7 cellular contexts compared by ENCODE assay signal in genomic region chr15:30625436-30626193, GRCh38.
DNase-seq lines count a peak whose midpoint lies in the region; ATAC-seq, FAIRE-seq and TF ChIP-seq lines count a peak whose summit lies in the region.
"Not testable (repeated sequence)": the region's sequence is repeated elsewhere in the genome, so short reads cannot be mapped to it uniquely, and the experiment has no call there.

ARHGAP11B (plus strand) TSS chr15:30626128.

- not testable (repeated sequence) for TF ChIP-seq POLR2A in NB4 (IDR thresholded peaks at IDR 0.05; ENCODE audit: extremely low read depth, insufficient read length)
- TF ChIP-seq POLR2A in HepG2 (IDR thresholded peaks at IDR 0.05; ENCODE audit: insufficient read depth in 1 of 2, low read depth in 2 of 2, low read length in 2 of 2) = 0 out of 4 replicates have a peak, but pooled peaks of 1 of the 2 experiments have one; percentile 35

- H3K27me3 Mint-ChIP-seq in endodermal cell (ENCODE audit: insufficient read depth) = not testable (repeated sequence)

- ATAC-seq in GM18508 (IDR thresholded peaks at IDR 0.05; ENCODE audit: insufficient read depth, unreplicated experiment) (peak; percentile 72), HG02763 (IDR thresholded peaks at IDR 0.05; ENCODE audit: unreplicated experiment) (peak; percentile 96), HepG2 (peak; percentile 95)

- DNase-seq in NB4 (ENCODE audit: low read depth) (peak; percentile 97), activated T-cell treated with anti-CD3 and anti-CD28 coated beads for 4 hours (peak; percentile 93), endodermal cell (peak; percentile 97), HepG2 (ENCODE audit: low spot score) (peak; percentile 92)
- peak; percentile 90 for DNase-seq in stimulated activated CD4-positive, alpha-beta T cell treated with anti-CD3 and anti-CD28 coated beads, Interleukin-12 subunit alpha, Interleukin-12 subunit beta, amount 100 ng/mL, for 4 hours

- H3K4me1 Mint-ChIP-seq in endodermal cell = not testable (repeated sequence)

- not testable (repeated sequence) for H3K9me3 ChIP-seq in endodermal cell (ENCODE audit: control insufficient read depth, low read length); HepG2 (ENCODE audit: low read length)

- 0% methylated on average over 8 to 32 of the region's 35 CpGs for WGBS in endodermal cell (ENCODE audit: insufficient coverage in 1 of 2, insufficient read length in 1 of 2), 2 experiments
- WGBS in HepG2 (ENCODE audit: low lambda C conversion rate) = 1% methylated on average over 22 of the region's 35 CpGs

- H3K36me3 ChIP-seq in endodermal cell (ENCODE audit: control insufficient read depth, insufficient read depth, low read length); HepG2 (replicated peaks in 1 of 2; ENCODE audit: control insufficient read depth in 1 of 2, insufficient read depth in 2 of 2, low read length in 2 of 2): not testable (repeated sequence)

- H3K9ac ChIP-seq in endodermal cell (ENCODE audit: extremely low read depth, low read length, poor library complexity, severe bottlenecking) = peak within 1 kb of the TSS; percentile 56
- H3K9ac ChIP-seq in HepG2 (ENCODE audit: insufficient read depth, low read depth, low read length) = peak within 1 kb of the TSS; percentile 85

- peak within 1 kb of the TSS; percentile 84 for H3K27ac ChIP-seq in endodermal cell (ENCODE audit: low read depth, low read length)
- H3K27ac ChIP-seq in HepG2 (ENCODE audit: extremely low read length, insufficient read depth, low read length) = peak within 1 kb of the TSS; percentile 90

- H3K36me3 Mint-ChIP-seq in endodermal cell (ENCODE audit: low read depth) = not testable (repeated sequence)

- H3K4me3 ChIP-seq in NB4 (ENCODE audit: low read depth, low read length) = peak within 1 kb of the TSS; percentile 94
- peak within 1 kb of the TSS; percentile 91 for H3K4me3 ChIP-seq in endodermal cell (ENCODE audit: low read length)
- peak within 1 kb of the TSS; percentile 72 to 84 (median 81) for H3K4me3 ChIP-seq in HepG2 (replicated peaks in 1 of 3; ENCODE audit: insufficient read depth in 1 of 3, low read depth in 2 of 3, low read length in 3 of 3)

- in situ Hi-C loops in HepG2 (cut with HindIII; ENCODE audit: extremely low pct_ligation_motif_present, low pct_unique_long_range_greater_than_20kb) = not testable (repeated sequence)

- H2AFZ ChIP-seq in HepG2 (ENCODE audit: low read length) = peak within 1 kb of the TSS; percentile 72

- intact Hi-C loops in HepG2 (cut with micrococcal nuclease; ENCODE audit: unreplicated experiment) = not testable (repeated sequence)

- peak; percentile 81 for FAIRE-seq in HepG2 (lab: Jason Lieb, UNC)

- not testable (repeated sequence) for H3K9me3 Mint-ChIP-seq in endodermal cell

- POLR2A ChIA-PET in HepG2 (lab: Yijun Ruan, JAX) = interaction anchor here (0.7 kb wide), 1 partner anchor 532 kb away, joined by 3 read pairs; no protein-coding TSS in a partner anchor

- peak within 1 kb of the TSS; percentile 92 for H3K4me3 Mint-ChIP-seq in endodermal cell

- CTCF ChIA-PET in HepG2 (lab: Yijun Ruan, JAX; ENCODE audit: low intra/inter-chr PET ratio, low total read pairs) = not testable (repeated sequence)

- H4K20me1 ChIP-seq in HepG2 (ENCODE audit: insufficient read depth, low read length) = not testable (repeated sequence)

- peaks cover 35% of the 10 kb centered on the region for H3K79me2 ChIP-seq in HepG2 (ENCODE audit: insufficient read depth, low read length)

- not testable (repeated sequence) for TF ChIP-seq RAD21 in HepG2 (CRISPR knock-in tag; IDR thresholded peaks at IDR 0.05)

- not testable (repeated sequence) for TF ChIP-seq EP300 in HepG2 (IDR thresholded peaks at IDR 0.05; ENCODE audit: low read depth in 2 of 2, low read length in 2 of 2); HepG2 (CRISPR knock-in tag; IDR thresholded peaks at IDR 0.05; ENCODE audit: borderline replicate concordance)

- H3K4me2 ChIP-seq in HepG2 (ENCODE audit: low read depth, low read length) = peak within 1 kb of the TSS; percentile 57

- peak within 1 kb of the TSS; percentile 94 for H3K27ac Mint-ChIP-seq in endodermal cell

- BruUV-seq in HepG2 (replicated peaks; lab: Mats Ljungman, UMichigan) = not testable (repeated sequence)

- TF ChIP-seq CTCF in NB4 (IDR thresholded peaks at IDR 0.05; ENCODE audit: low read depth, low read length); endodermal cell (conservative IDR thresholded peaks at IDR 0.05): not testable (repeated sequence)
- TF ChIP-seq CTCF in HepG2 (CRISPR knock-in tag; IDR thresholded peaks at IDR 0.05) = 0 out of 2 replicates have a peak, but pooled peaks have one; percentile 7

- H3K27me3 ChIP-seq in endodermal cell (ENCODE audit: control insufficient read depth, insufficient read depth, low read length, poor library complexity, severe bottlenecking); HepG2 (ENCODE audit: control insufficient read depth in 1 of 2, insufficient read depth in 2 of 2, low read length in 2 of 2): not testable (repeated sequence)

- H3K4me1 ChIP-seq in endodermal cell (ENCODE audit: control insufficient read depth, insufficient read depth, low read length) = not testable (repeated sequence)
- peaks cover 16% of the 10 kb centered on the region; the same call in 1 of the 2 replicates for H3K4me1 ChIP-seq in HepG2 (ENCODE audit: insufficient read depth, low read length)

TF ChIP-seq in HepG2, 621 proteins besides CTCF, POLR2A, EP300 and RAD21 (continues in another document):
- 0 out of 2 replicates have a peak, but pooled peaks have one; percentile 37 for TF ChIP-seq ZNF225 (CRISPR knock-in tag; IDR thresholded peaks at IDR 0.05)
- TF ChIP-seq, protein P1, sequence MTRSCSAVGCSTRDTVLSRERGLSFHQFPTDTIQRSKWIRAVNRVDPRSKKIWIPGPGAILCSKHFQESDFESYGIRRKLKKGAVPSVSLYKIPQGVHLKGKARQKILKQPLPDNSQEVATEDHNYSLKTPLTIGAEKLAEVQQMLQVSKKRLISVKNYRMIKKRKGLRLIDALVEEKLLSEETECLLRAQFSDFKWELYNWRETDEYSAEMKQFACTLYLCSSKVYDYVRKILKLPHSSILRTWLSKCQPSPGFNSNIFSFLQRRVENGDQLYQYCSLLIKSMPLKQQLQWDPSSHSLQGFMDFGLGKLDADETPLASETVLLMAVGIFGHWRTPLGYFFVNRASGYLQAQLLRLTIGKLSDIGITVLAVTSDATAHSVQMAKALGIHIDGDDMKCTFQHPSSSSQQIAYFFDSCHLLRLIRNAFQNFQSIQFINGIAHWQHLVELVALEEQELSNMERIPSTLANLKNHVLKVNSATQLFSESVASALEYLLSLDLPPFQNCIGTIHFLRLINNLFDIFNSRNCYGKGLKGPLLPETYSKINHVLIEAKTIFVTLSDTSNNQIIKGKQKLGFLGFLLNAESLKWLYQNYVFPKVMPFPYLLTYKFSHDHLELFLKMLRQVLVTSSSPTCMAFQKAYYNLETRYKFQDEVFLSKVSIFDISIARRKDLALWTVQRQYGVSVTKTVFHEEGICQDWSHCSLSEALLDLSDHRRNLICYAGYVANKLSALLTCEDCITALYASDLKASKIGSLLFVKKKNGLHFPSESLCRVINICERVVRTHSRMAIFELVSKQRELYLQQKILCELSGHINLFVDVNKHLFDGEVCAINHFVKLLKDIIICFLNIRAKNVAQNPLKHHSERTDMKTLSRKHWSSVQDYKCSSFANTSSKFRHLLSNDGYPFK (CRISPR knock-in tag; IDR thresholded peaks at IDR 0.05; ENCODE audit: borderline replicate concordance) = peak; percentile 51; the same call in 1 of the 2 replicates
- TF ChIP-seq, protein P2, sequence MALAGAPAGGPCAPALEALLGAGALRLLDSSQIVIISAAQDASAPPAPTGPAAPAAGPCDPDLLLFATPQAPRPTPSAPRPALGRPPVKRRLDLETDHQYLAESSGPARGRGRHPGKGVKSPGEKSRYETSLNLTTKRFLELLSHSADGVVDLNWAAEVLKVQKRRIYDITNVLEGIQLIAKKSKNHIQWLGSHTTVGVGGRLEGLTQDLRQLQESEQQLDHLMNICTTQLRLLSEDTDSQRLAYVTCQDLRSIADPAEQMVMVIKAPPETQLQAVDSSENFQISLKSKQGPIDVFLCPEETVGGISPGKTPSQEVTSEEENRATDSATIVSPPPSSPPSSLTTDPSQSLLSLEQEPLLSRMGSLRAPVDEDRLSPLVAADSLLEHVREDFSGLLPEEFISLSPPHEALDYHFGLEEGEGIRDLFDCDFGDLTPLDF (CRISPR knock-in tag; IDR thresholded peaks at IDR 0.05) = peak; percentile 87
- TF ChIP-seq ZNF687 (CRISPR knock-in tag; IDR thresholded peaks at IDR 0.05) = peak; percentile 65
- TF ChIP-seq NFYC (CRISPR knock-in tag; IDR thresholded peaks at IDR 0.05) = peak; percentile 83

Comparison
In these comparisons a context has a peak if more than half of its experiments do, and no peak if none do; other contexts are left out.
1. Peak in every context shown above with its lines: DNase-seq, ATAC-seq, H3K4me3 ChIP-seq and H3K27ac ChIP-seq.